11 cellular contexts compared by ENCODE assay signal in the genomic region with DNA sequence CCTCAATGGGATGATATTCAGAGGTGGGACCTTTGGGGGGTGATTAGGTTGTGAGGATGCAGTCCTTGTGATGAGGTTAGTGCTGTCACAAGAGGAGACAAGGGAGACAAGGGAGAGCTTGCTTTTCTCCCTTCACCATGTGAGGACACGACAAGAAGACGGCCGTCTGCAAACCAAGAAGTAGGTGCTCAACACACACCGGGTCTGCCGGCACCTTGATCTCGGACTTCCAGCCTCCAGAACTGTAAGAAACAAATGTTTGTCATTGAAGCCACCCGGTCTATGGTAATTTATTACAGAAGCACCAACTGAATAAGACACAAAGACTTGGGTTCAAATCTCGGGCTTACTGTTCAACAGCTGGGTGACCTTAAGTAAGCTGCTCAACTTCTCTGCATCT.
"Had no signal": no experiment of that assay in that cellular context is flagged by ENCODE, and none has a peak within 500 bp of the region (broad histone marks: within the 10 kb centered on the region; RNA-seq: fewer than 3 reads in every experiment).

No MANE protein-coding gene starts in this region.

- FAIRE-seq: H1, H54 had no signal

- H3K27ac ChIP-seq: GM23248 had no signal

- ATAC-seq: GM23338, HCT116 had no signal

- H3K9me3 ChIP-seq: HAP-1 had no signal

- H3K9ac ChIP-seq: GM23248 had no signal

- H3K36me3 ChIP-seq: HAP-1 had no signal

- H3K4me3 ChIP-seq: GM23248, GM23338, HAP-1 had no signal

- H3K4me2 ChIP-seq: GM23338 had no signal

- H2AFZ ChIP-seq: GM23248, GM23338 had no signal

- DNase-seq: GM23248, GOT3, H7, H9, HCEC 1CT, HFFc6 had no signal
